ENCODE assay signal across 9 cellular contexts in the genomic region with DNA sequence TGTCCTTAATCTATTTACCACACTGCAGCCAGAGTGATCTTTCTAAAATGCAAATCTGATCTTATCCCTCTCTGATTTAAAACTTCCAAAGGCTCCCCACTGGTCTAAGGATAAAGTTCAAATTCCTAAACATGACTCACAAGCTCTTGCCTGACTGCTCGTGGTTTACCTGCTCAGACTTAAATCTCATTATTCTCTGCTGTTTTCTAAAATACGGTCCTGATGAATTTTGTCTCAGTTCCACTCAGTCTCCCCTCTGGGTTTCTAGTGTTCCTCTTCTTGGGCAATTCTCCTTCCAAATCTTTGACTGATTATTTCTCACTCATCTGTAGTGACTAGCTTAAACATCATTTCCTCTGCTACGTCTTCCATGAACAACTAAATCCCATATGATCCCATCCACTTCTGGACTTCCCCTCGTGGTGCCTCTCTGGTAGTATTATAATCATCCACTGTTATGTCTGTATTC.
DNase-seq lines count a peak whose midpoint lies in the region.
"Had no signal": no experiment of that assay in that cellular context is flagged by ENCODE, and none has a peak within 500 bp of the region (broad histone marks: within the 10 kb centered on the region; RNA-seq: fewer than 3 reads in every experiment).

No MANE protein-coding gene starts in this region.

- DNase-seq in HS-5 (ENCODE audit: low read depth) = peak; percentile 41
- DNase-seq in amniotic epithelial cell (ENCODE audit: low read depth) = peak; percentile 80
- DNase-seq in iPS-NIHi11 (ENCODE audit: low spot score) = peak; percentile 58
- no peak for DNase-seq in cortex of kidney (lab: John Stamatoyannopoulos, UW)
- DNase-seq in stimulated activated naive CD4-positive, alpha-beta T cell (lab: John Stamatoyannopoulos, UW) = no peak
- DNase-seq in OCI-M2 (lab: John Stamatoyannopoulos, UW; ENCODE audit: unreplicated experiment) = no peak
- DNase-seq: effector memory CD8-positive, alpha-beta T cell; NCI-H187 treated with DMSO at 0.1 percent for 48 hours had no signal

- H3K27ac ChIP-seq in urinary bladder (ENCODE audit: low read depth) = peak overlapping the region; percentile 65

- 34% methylated on average over 4 of the region's 4 CpGs for WGBS in urinary bladder

- no peaks in the 10 kb centered on the region for H3K36me3 ChIP-seq in urinary bladder (ENCODE audit: insufficient read depth)

- no peak overlapping the region for H3K4me3 ChIP-seq in urinary bladder (ENCODE audit: low read depth, low read length)

- no peaks in the 10 kb centered on the region for H3K4me1 ChIP-seq in urinary bladder (ENCODE audit: insufficient read depth)

Comparison
In these comparisons a context has a peak if more than half of its experiments do, and no peak if none do; other contexts are left out.
1. DNase-seq: peak in HS-5 (single experiment), amniotic epithelial cell (single experiment) and iPS-NIHi11 (single experiment); none in cortex of kidney (single experiment), stimulated activated naive CD4-positive, alpha-beta T cell (0 of 6) and OCI-M2 (single experiment).